ENCODE assay signal across 8 cellular contexts in the genomic region with DNA sequence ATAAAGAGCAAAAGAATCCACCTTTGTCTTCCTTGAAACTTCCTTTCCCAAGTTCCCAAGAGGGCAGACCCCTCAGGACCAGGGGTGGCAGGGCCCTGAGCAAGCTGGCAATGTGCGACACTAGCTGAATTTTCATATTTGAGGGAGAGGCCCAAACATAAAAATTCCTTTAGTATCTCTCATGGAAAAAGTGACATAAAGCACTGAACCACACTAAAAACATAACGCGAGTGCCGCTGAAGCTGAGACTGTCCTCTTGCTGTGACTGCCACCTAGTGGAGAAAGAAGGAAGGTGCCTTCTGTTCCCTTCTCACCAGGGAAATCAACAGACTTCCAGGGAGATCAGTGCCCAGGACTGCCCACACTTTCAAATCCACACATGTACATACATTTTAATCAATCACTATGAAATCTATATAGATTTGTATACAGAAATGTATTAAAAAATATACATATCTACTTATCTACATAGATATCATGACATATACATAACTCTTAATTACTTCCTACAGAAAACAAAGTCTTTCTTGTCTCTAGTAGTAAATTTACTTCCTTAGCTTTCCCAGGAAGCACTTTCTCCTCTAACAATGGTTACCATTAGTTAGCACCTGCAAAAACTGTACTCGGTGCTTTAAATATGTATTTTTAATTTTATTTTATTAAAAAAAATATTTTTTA. TPM values are rescaled to one million over a fixed set of nuclear protein-coding genes. Genes with fewer than 3 reads are reported as not detected.
A peak's percentile ranks its signal among the peaks of the same experiment; 100 is the strongest.
DNase-seq lines count a peak whose midpoint lies in the region; ATAC-seq and TF ChIP-seq lines count a peak whose summit lies in the region.

No MANE protein-coding gene starts in this region.

- TF ChIP-seq CTCF in endothelial cell (IDR thresholded peaks at IDR 0.05; ENCODE audit: unreplicated experiment), result peak; percentile 97

- H3K27ac ChIP-seq in HUES6 (ENCODE audit: low read depth, low read length), result peak overlapping the region; percentile 73; the same call in 1 of the 2 replicates

- TF ChIP-seq POLR2A in GM18505 (IDR thresholded peaks at IDR 0.05; ENCODE audit: borderline replicate concordance, extremely low read depth, insufficient read depth, insufficient read length), result no peak

- H3K9ac ChIP-seq in HUES6 (ENCODE audit: low read length), result no peak overlapping the region
- no peak overlapping the region for H3K9ac ChIP-seq in NT2/D1 (ENCODE audit: insufficient read length, low read depth)

- H3K4me1 Mint-ChIP-seq in endothelial cell (ENCODE audit: unreplicated experiment), result peaks cover 37% of the 10 kb centered on the region

- H3K36me3 Mint-ChIP-seq in endothelial cell (ENCODE audit: low read depth, unreplicated experiment), result peaks cover 43% of the 10 kb centered on the region

- H3K36me3 ChIP-seq in HUES6 (ENCODE audit: control insufficient read depth, insufficient read depth, low read length) (peaks cover 61% of the 10 kb centered on the region), NT2/D1 (ENCODE audit: insufficient read depth, insufficient read length, low read length) (peaks cover 71% of the 10 kb centered on the region)

- H3K27me3 Mint-ChIP-seq in endothelial cell (ENCODE audit: unreplicated experiment), result no peaks in the 10 kb centered on the region

- peak; percentile 20 for DNase-seq in GF-D8 (lab: John Stamatoyannopoulos, UW)
- peak; percentile 57 for DNase-seq in NT2/D1 (ENCODE audit: low read depth, low spot score)
- DNase-seq in activated CD8-positive, alpha-beta memory T cell treated with anti-CD3 and anti-CD28 coated beads, Interleukin-2, amount 50 U/mL, for 4 hours, result peak; percentile 69
- DNase-seq in endothelial cell (ENCODE audit: low spot score), result peak; percentile 75
- peak; percentile 82 for DNase-seq in middle frontal gyrus (ENCODE audit: extremely low spot score, low spot score)
- DNase-seq in stimulated activated CD8-positive, alpha-beta memory T cell treated with anti-CD3 and anti-CD28 coated beads, Interleukin-2, amount 100 ng/mL, for 1 hour (ENCODE audit: low read depth in 2 of 2), result peak; percentile 30 to 52

- H3K4me1 ChIP-seq in HUES6 (ENCODE audit: control insufficient read depth, insufficient read depth, low read length) (peaks cover 34% of the 10 kb centered on the region), NT2/D1 (ENCODE audit: insufficient read depth, insufficient read length) (no peaks in the 10 kb centered on the region)

- no peak overlapping the region for H3K4me3 Mint-ChIP-seq in endothelial cell (ENCODE audit: unreplicated experiment)

- H3K4me3 ChIP-seq in HUES6 (ENCODE audit: low read depth, low read length), result no peak overlapping the region; the same call in 1 of the 2 replicates
- no peak overlapping the region for H3K4me3 ChIP-seq in NT2/D1 (ENCODE audit: insufficient read length, low read depth)

- ATAC-seq in GM18505 (IDR thresholded peaks at IDR 0.05; ENCODE audit: unreplicated experiment), result no peak

- no peaks in the 10 kb centered on the region for H3K9me3 Mint-ChIP-seq in endothelial cell (ENCODE audit: unreplicated experiment)

- H3K27ac Mint-ChIP-seq in endothelial cell (ENCODE audit: unreplicated experiment), result peak overlapping the region; percentile 96

- no peaks in the 10 kb centered on the region for H3K27me3 ChIP-seq in HUES6 (ENCODE audit: control insufficient read depth, insufficient read depth, low read length)
- H3K27me3 ChIP-seq in NT2/D1 (ENCODE audit: insufficient read depth, insufficient read length), result no peaks in the 10 kb centered on the region

- H3K9me3 ChIP-seq in HUES6 (ENCODE audit: control insufficient read depth, insufficient read depth, low read depth, low read length), result no peaks in the 10 kb centered on the region
- no peaks in the 10 kb centered on the region for H3K9me3 ChIP-seq in NT2/D1 (ENCODE audit: insufficient read depth, low read length)

RNA-seq across cellular contexts. Expression of a gene that starts 53.8 kb away (rescaled TPM):
- 67.5 TPM for total RNA-seq in endothelial cell (ENCODE audit: unreplicated experiment)

Comparison
In these comparisons a context has a peak if more than half of its experiments do, and no peak if none do; other contexts are left out.
1. DNase-seq: peak in every context shown above with its lines; median percentile 82 in middle frontal gyrus; 75 in endothelial cell; 69 in activated CD8-positive, alpha-beta memory T cell treated with anti-CD3 and anti-CD28 coated beads, Interleukin-2, amount 50 U/mL, for 4 hours; 57 in NT2/D1; 41 in stimulated activated CD8-positive, alpha-beta memory T cell treated with anti-CD3 and anti-CD28 coated beads, Interleukin-2, amount 100 ng/mL, for 1 hour; 20 in GF-D8.